1 cellular context compared by ENCODE assay signal in genomic region chr4:174282836-174283506, GRCh38.
TF ChIP-seq lines count a peak whose summit lies in the region.

No MANE protein-coding gene starts in this region.

TF ChIP-seq in K562, 482 proteins besides CTCF, POLR2A, EP300 and RAD21 (continued from another document and continues in another):
- TF ChIP-seq HBP1 (CRISPR knock-in tag; IDR thresholded peaks at IDR 0.05) = no peak
- TF ChIP-seq NR2C2 (CRISPR knock-in tag; IDR thresholded peaks at IDR 0.05) = no peak
- TF ChIP-seq NR2C2 (tag; IDR thresholded peaks at IDR 0.05) = no peak
- TF ChIP-seq ELF2 (CRISPR knock-in tag; IDR thresholded peaks at IDR 0.05) = no peak
- TF ChIP-seq DLX4 (CRISPR knock-in tag; IDR thresholded peaks at IDR 0.05) = no peak
- no peak for TF ChIP-seq THRA (IDR thresholded peaks at IDR 0.05)
- TF ChIP-seq NFE2 (IDR thresholded peaks at IDR 0.05; ENCODE audit: low read depth) = peak; percentile 40; the same call in 1 of the 2 replicates
- TF ChIP-seq CBX8 (IDR thresholded peaks at IDR 0.05; ENCODE audit: borderline replicate concordance, extremely low read depth, low read depth, low read length, poor library complexity, severe bottlenecking) = no peak
- TF ChIP-seq ASH1L (IDR thresholded peaks at IDR 0.05; ENCODE audit: borderline replicate concordance, low read depth, partially characterized antibody) = peak; percentile 91
- TF ChIP-seq NR3C1 (CRISPR knock-in tag; IDR thresholded peaks at IDR 0.05) = no peak
- no peak for TF ChIP-seq ZC3H8 (IDR thresholded peaks at IDR 0.05)
- no peak for TF ChIP-seq NCOA1 (IDR thresholded peaks at IDR 0.05; ENCODE audit: low read depth)
- TF ChIP-seq MEF2D (tag; conservative IDR thresholded peaks at IDR 0.05; ENCODE audit: low read depth) = no peak
- TF ChIP-seq FOXA1 (IDR thresholded peaks at IDR 0.05; ENCODE audit: borderline replicate concordance) = no peak
- TF ChIP-seq RNF2 (IDR thresholded peaks at IDR 0.05) = no peak
- TF ChIP-seq C11orf30 (IDR thresholded peaks at IDR 0.05; ENCODE audit: low read depth) = no peak
- TF ChIP-seq MTA3 (IDR thresholded peaks at IDR 0.05; ENCODE audit: borderline replicate concordance) = no peak
- peak; percentile 74 for TF ChIP-seq NEUROD1 (IDR thresholded peaks at IDR 0.05; ENCODE audit: borderline replicate concordance, low read depth, low read length, partially characterized antibody)
- TF ChIP-seq SPI1 (IDR thresholded peaks at IDR 0.05; ENCODE audit: borderline replicate concordance, low read depth, low read length) = peak; percentile 71
- peak; percentile 93 for TF ChIP-seq RBM25 (IDR thresholded peaks at IDR 0.05; ENCODE audit: low read depth, low read length, severe bottlenecking)
- TF ChIP-seq NFRKB (IDR thresholded peaks at IDR 0.05; ENCODE audit: low read depth) = 0 out of 2 replicates have a peak, but pooled peaks have one; percentile 68
- TF ChIP-seq ATF2 (CRISPR knock-in tag; IDR thresholded peaks at IDR 0.05) = no peak
- TF ChIP-seq ZKSCAN1 (IDR thresholded peaks at IDR 0.05; ENCODE audit: low read depth, low read length) = no peak
- TF ChIP-seq ARID2 (IDR thresholded peaks at IDR 0.05) = no peak
- TF ChIP-seq ADNP (tag; IDR thresholded peaks at IDR 0.05) = no peak
- TF ChIP-seq POLR2B (IDR thresholded peaks at IDR 0.05; ENCODE audit: low read depth, partially characterized antibody) = peak; percentile 42
- TF ChIP-seq TRIM25 (IDR thresholded peaks at IDR 0.05; ENCODE audit: borderline replicate concordance) = no peak
- TF ChIP-seq EWSR1 (IDR thresholded peaks at IDR 0.05; ENCODE audit: borderline replicate concordance, low read depth, partially characterized antibody) = no peak
- no peak for TF ChIP-seq GABPA (tag; conservative IDR thresholded peaks at IDR 0.05; ENCODE audit: low read depth)
- TF ChIP-seq TAF1 (IDR thresholded peaks at IDR 0.05; ENCODE audit: control insufficient read depth, extremely low read depth, insufficient read depth, low read length, severe bottlenecking) = peak; percentile 71
- no peak for TF ChIP-seq DEAF1 (CRISPR knock-in tag; IDR thresholded peaks at IDR 0.05)
- no peak for TF ChIP-seq ZNF444 (CRISPR knock-in tag; IDR thresholded peaks at IDR 0.05)
- TF ChIP-seq TGIF2 (CRISPR knock-in tag; IDR thresholded peaks at IDR 0.05) = peak; percentile 29; the same call in 1 of the 2 replicates
- no peak for TF ChIP-seq MAFK (IDR thresholded peaks at IDR 0.05; ENCODE audit: low read length)
- TF ChIP-seq ZSCAN32 (CRISPR knock-in tag; IDR thresholded peaks at IDR 0.05) = no peak
- no peak for TF ChIP-seq PRMT5 (CRISPR knock-in tag; IDR thresholded peaks at IDR 0.05)
- TF ChIP-seq ZNF668 (CRISPR knock-in tag; IDR thresholded peaks at IDR 0.05) = no peak
- no peak for TF ChIP-seq PATZ1 (CRISPR knock-in tag; IDR thresholded peaks at IDR 0.05; ENCODE audit: borderline replicate concordance)
- no peak for TF ChIP-seq TSC22D4 (tag; IDR thresholded peaks at IDR 0.05)
- TF ChIP-seq ZNF830 (CRISPR knock-in tag; IDR thresholded peaks at IDR 0.05) = no peak
- no peak for TF ChIP-seq ZNF280A (IDR thresholded peaks at IDR 0.05; ENCODE audit: low read depth, partially characterized antibody)
- no peak for TF ChIP-seq CBX5 (IDR thresholded peaks at IDR 0.05; ENCODE audit: borderline replicate concordance, low read depth)
